In the genomic region with DNA sequence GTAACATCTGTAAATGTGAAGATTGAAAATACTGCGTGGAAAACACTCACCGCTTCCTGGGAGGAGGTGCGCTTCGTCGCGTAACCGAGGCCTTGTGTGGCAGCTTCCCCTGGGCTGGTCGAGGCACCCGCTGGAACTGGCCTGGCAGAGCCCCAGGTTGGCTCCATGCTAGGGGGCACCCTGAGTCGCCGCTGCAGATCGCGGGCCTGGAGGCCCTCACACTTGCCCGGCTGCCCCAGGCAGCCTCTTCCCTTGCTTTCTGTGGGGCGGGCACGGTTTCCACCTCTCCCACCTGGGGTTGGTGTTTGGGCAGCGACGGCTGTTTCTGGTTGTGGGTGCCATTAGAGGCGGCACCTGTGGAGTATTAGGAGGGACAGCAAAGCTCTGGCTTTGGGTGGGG, we compare ENCODE assay signal across 9 cellular contexts. TPM values are rescaled to one million over a fixed set of nuclear protein-coding genes. Genes with fewer than 3 reads are reported as not detected.
DNase-seq lines count a peak whose midpoint lies in the region; ATAC-seq and TF ChIP-seq lines count a peak whose summit lies in the region.
"Had no signal": no experiment of that assay in that cellular context is flagged by ENCODE, and none has a peak within 500 bp of the region (broad histone marks: within the 10 kb centered on the region; RNA-seq: fewer than 3 reads in every experiment).

No MANE protein-coding gene starts in this region.

- H3K4me3 ChIP-seq in heart right ventricle, result peak overlapping the region; percentile 60 to 85 (median 80)
- H3K4me3 ChIP-seq in duodenal mucosa (ENCODE audit: low read depth in 1 of 2, low read length in 2 of 2), result peak overlapping the region; percentile 82 to 87
- peak overlapping the region; percentile 84 for H3K4me3 ChIP-seq in urinary bladder (ENCODE audit: low read depth, low read length)

- peaks cover 22 to 27% (median 26%) of the 10 kb centered on the region in 3 donors for H3K4me1 Mint-ChIP-seq in naive B cell

- H3K27me3 ChIP-seq in heart right ventricle, result no peaks in the 10 kb centered on the region
- H3K27me3 ChIP-seq in duodenal mucosa (ENCODE audit: control insufficient read depth in 1 of 2, insufficient read depth in 2 of 2, low read length in 2 of 2), result no peaks in the 10 kb centered on the region

- H3K4me3 Mint-ChIP-seq in naive B cell, result peak overlapping the region; percentile 90 to 98 (median 94)

- intact Hi-C loops in heart right ventricle (cut with DNase I), result loop anchor here in 4 of 10 donors (2.0 to 5.0 kb wide), 3 partner anchors 36 to 329 kb away; a partner anchor contains a TSS
- intact Hi-C loops in left ventricle myocardium superior (cut with micrococcal nuclease), result no loop called here

- 75 to 76% methylated on average over 19 of the region's 19 CpGs for WGBS in heart right ventricle, 2 donors
- 76% methylated on average over 19 of the region's 19 CpGs for WGBS in urinary bladder

- H3K27me3 Mint-ChIP-seq in naive B cell, result peaks cover 5 to 11% (median 10%) of the 10 kb centered on the region in 3 donors

- H3K36me3 ChIP-seq in heart right ventricle (peaks cover 0 to 40% (median 21%) of the 10 kb centered on the region in 9 donors), duodenal mucosa (ENCODE audit: control insufficient read depth in 1 of 2, insufficient read depth in 2 of 2, low read length in 2 of 2) (peaks cover 3 to 7% of the 10 kb centered on the region in 2 donors), urinary bladder (ENCODE audit: insufficient read depth) (peaks cover 3% of the 10 kb centered on the region)

- peak overlapping the region in 6 of 10 donors; percentile 77 to 89 (median 81) for H3K27ac ChIP-seq in heart right ventricle
- H3K27ac ChIP-seq in duodenal mucosa (ENCODE audit: low read depth, low read length), result no peak overlapping the region
- no peak overlapping the region for H3K27ac ChIP-seq in urinary bladder (ENCODE audit: low read depth)

- H3K9me3 ChIP-seq in heart right ventricle, result peaks cover 0 to 41% (median 6%) of the 10 kb centered on the region in 11 donors
- peaks cover 9 to 11% of the 10 kb centered on the region in 2 donors for H3K9me3 ChIP-seq in duodenal mucosa (ENCODE audit: control insufficient read depth in 1 of 2, low read length in 2 of 2)

- peaks cover 15 to 52% of the 10 kb centered on the region in 2 donors for H3K36me3 Mint-ChIP-seq in naive B cell

- peak in 1 of 2 donors; percentile 13 for DNase-seq in heart right ventricle
- no peak for DNase-seq in left ventricle myocardium superior
- DNase-seq in naive B cell, result no peak
- no peak for DNase-seq in NCI-H345 (lab: John Stamatoyannopoulos, UW)
- DNase-seq in GM20000 (ENCODE audit: low spot score), result no peak

- peak overlapping the region in 1 of 2 donors; percentile 43 for H3K9ac ChIP-seq in duodenal mucosa (ENCODE audit: low read depth in 1 of 2, low read length in 2 of 2)

- H3K9me3 Mint-ChIP-seq in naive B cell, result peaks cover 5 to 28% (median 25%) of the 10 kb centered on the region in 7 donors

- peaks cover 5 to 20% (median 11%) of the 10 kb centered on the region in 9 donors for H3K4me1 ChIP-seq in heart right ventricle
- H3K4me1 ChIP-seq in duodenal mucosa (ENCODE audit: control insufficient read depth in 1 of 2, insufficient read depth in 2 of 2, low read length in 2 of 2), result peaks cover 0 to 9% of the 10 kb centered on the region in 2 donors
- H3K4me1 ChIP-seq in urinary bladder (ENCODE audit: insufficient read depth), result no peaks in the 10 kb centered on the region

- TF ChIP-seq CTCF in heart right ventricle (IDR thresholded peaks at IDR 0.05) (no peak), GM20000 (IDR thresholded peaks at IDR 0.05; ENCODE audit: extremely low read depth, missing control alignments) (no peak)

- peak overlapping the region in 1 of 6 donors; percentile 54 for H3K27ac Mint-ChIP-seq in naive B cell

- ATAC-seq in heart right ventricle, result peak in 1 of 8 donors; percentile 24
- ATAC-seq in left ventricle myocardium superior, result no peak
- no peak for ATAC-seq in naive B cell (ENCODE audit: low read depth in 2 of 2)
- ATAC-seq in HG02840 (IDR thresholded peaks at IDR 0.05; ENCODE audit: low FRiP score, unreplicated experiment), result no peak

RNA-seq across cellular contexts. Expression of a gene that starts 0.9 kb away (rescaled TPM):
- total RNA-seq in heart right ventricle, result 1 to 10 TPM; 3.5 to 5.5 (median 4.2) TPM
- 1 to 10 TPM; 1.1 to 2.3 TPM for polyA plus RNA-seq in heart right ventricle
- 5.4 TPM for total RNA-seq in left ventricle myocardium superior
- polyA plus RNA-seq in naive B cell (ENCODE audit: low read depth in 6 of 6), result 1 to 10 TPM in 2 of 6 donors, under 1 TPM in 3, not detected in 1; 0.56 to 1.6 (median 0.78) TPM
- 28.9 TPM for total RNA-seq in urinary bladder
- 4.0 TPM for polyA plus RNA-seq in urinary bladder
- total RNA-seq: H4 had no signal

RNA-seq across cellular contexts. Expression of a gene that starts 37.4 kb away (rescaled TPM):
- total RNA-seq in heart right ventricle (1 to 10 TPM; 1.8 to 4.5 (median 3.6) TPM), left ventricle myocardium superior (4.6 TPM), urinary bladder (11.9 TPM)
- polyA plus RNA-seq in heart right ventricle (1 to 10 TPM; 1.4 to 3.7 TPM), naive B cell (ENCODE audit: low read depth in 6 of 6) (1 to 10 TPM; 3.2 to 7.6 (median 6.5) TPM), urinary bladder (2.6 TPM)

Comparison
In these comparisons a context has a peak if more than half of its experiments do, and no peak if none do; other contexts are left out.
1. H3K27ac ChIP-seq: peak in heart right ventricle (6 of 10); none in duodenal mucosa (single experiment) and urinary bladder (single experiment).
2. Peak in every context shown above with its lines, with median percentiles within 50 percentile points of each other: H3K4me3 ChIP-seq.